8 cellular contexts compared by ENCODE assay signal in genomic region chr1:165597883-165598675, GRCh38. TPM values are rescaled to one million over a fixed set of nuclear protein-coding genes. Genes with fewer than 3 reads are reported as not detected.
DNase-seq lines count a peak whose midpoint lies in the region; ATAC-seq and TF ChIP-seq lines count a peak whose summit lies in the region.

No MANE protein-coding gene starts in this region.

- CTCF ChIA-PET in WTC11 (lab: Charles Lee) = interaction anchor here (0.6 to 2.6 kb wide), 7 partner anchors 12 to 231 kb away, joined by 4 to 11 read pairs (median 5); partner anchors contain the start of gene MGST3

- no peaks in the 10 kb centered on the region for H4K20me1 ChIP-seq in smooth muscle cell (ENCODE audit: low read depth)

- under 1% methylated on average over 38 of the region's 38 CpGs for WGBS in smooth muscle cell (ENCODE audit: low lambda C conversion rate)

- peaks cover 17% of the 10 kb centered on the region for H3K27me3 ChIP-seq in ACC112 (ENCODE audit: insufficient read depth, low read length)
- peaks cover 16% of the 10 kb centered on the region for H3K27me3 ChIP-seq in smooth muscle cell (ENCODE audit: low read depth)

- H3K9me3 Mint-ChIP-seq in WTC11 (no peaks in the 10 kb centered on the region), immature natural killer cell (peaks cover 0 to 2% (median 0%) of the 10 kb centered on the region in 6 donors)

- peak; percentile 95 for DNase-seq in NCI-H2196 (lab: John Stamatoyannopoulos, UW; ENCODE audit: unreplicated experiment)
- DNase-seq in WTC11 (ENCODE audit: low spot score) = peak; percentile 93
- DNase-seq in caudate nucleus (lab: John Stamatoyannopoulos, UW) = peak; percentile 63 to 99 (median 93)
- peak; percentile 93 for DNase-seq in immature natural killer cell
- DNase-seq in smooth muscle cell (lab: John Stamatoyannopoulos, UW; ENCODE audit: unreplicated experiment) = peak; percentile 85

- H3K79me2 ChIP-seq in ACC112 (ENCODE audit: control insufficient read depth, insufficient read depth, low read length, unreplicated experiment) = no peaks in the 10 kb centered on the region
- no peaks in the 10 kb centered on the region for H3K79me2 ChIP-seq in smooth muscle cell (ENCODE audit: low read depth)

- POLR2A ChIA-PET in WTC11 (lab: Charles Lee) = interaction anchor here (0.7 kb wide), 1 partner anchor 12 kb away, joined by 3 read pairs; no protein-coding TSS in a partner anchor

- no peaks in the 10 kb centered on the region for H3K9me3 ChIP-seq in smooth muscle cell (replicated peaks; ENCODE audit: low read depth)

- H3K4me1 Mint-ChIP-seq in WTC11 = peaks cover 30% of the 10 kb centered on the region
- peaks cover 18 to 19% of the 10 kb centered on the region in 2 donors for H3K4me1 Mint-ChIP-seq in immature natural killer cell

- H3F3A ChIP-seq in smooth muscle cell (ENCODE audit: low read depth) = no peaks in the 10 kb centered on the region

- H3K27ac Mint-ChIP-seq in WTC11 (peak overlapping the region; percentile 85), immature natural killer cell (peak overlapping the region; percentile 80 to 94 (median 90))

- peak overlapping the region; percentile 85 for H3K4me2 ChIP-seq in smooth muscle cell

- H3K27ac ChIP-seq in ACC112 (ENCODE audit: low read depth, low read length) (peak overlapping the region; percentile 81), caudate nucleus (ENCODE audit: low read depth, low read length) (peak overlapping the region; percentile 49), smooth muscle cell (ENCODE audit: low read depth) (peak overlapping the region; percentile 86)

- no peaks in the 10 kb centered on the region for H3K36me3 ChIP-seq in ACC112 (ENCODE audit: insufficient read depth, low read length)
- H3K36me3 ChIP-seq in smooth muscle cell (ENCODE audit: low read depth) = no peaks in the 10 kb centered on the region

- H3K36me3 Mint-ChIP-seq in WTC11 (no peaks in the 10 kb centered on the region), immature natural killer cell (no peaks in the 10 kb centered on the region)

- H3K4me3 ChIP-seq in ACC112 (ENCODE audit: low read depth, low read length) = peak overlapping the region; percentile 82
- peak overlapping the region; percentile 53 for H3K4me3 ChIP-seq in smooth muscle cell

- ATAC-seq in GM18873 (IDR thresholded peaks at IDR 0.05; ENCODE audit: low FRiP score, unreplicated experiment) (peak; percentile 98), HG03135 (IDR thresholded peaks at IDR 0.05; ENCODE audit: unreplicated experiment) (peak; percentile 97), WTC11 (peak; percentile 97)

- H3K4me3 Mint-ChIP-seq in WTC11 = peak overlapping the region; percentile 95
- H3K4me3 Mint-ChIP-seq in immature natural killer cell = peak overlapping the region; percentile 87 to 97 (median 92)

- H3K4me1 ChIP-seq in ACC112 (ENCODE audit: control insufficient read depth, insufficient read depth, low read length, unreplicated experiment) (peaks cover 19% of the 10 kb centered on the region), smooth muscle cell (ENCODE audit: low read depth) (peaks cover 6% of the 10 kb centered on the region)

- H3K27me3 Mint-ChIP-seq in WTC11 (ENCODE audit: low read depth) (peaks cover 15% of the 10 kb centered on the region), immature natural killer cell (ENCODE audit: low read depth in 3 of 3) (peaks cover 8 to 15% (median 12%) of the 10 kb centered on the region in 3 donors)

- H3K9ac ChIP-seq in smooth muscle cell (ENCODE audit: low read depth) = peak overlapping the region; percentile 87

- TF ChIP-seq CTCF in WTC11 (IDR thresholded peaks at IDR 0.05) (no peak), smooth muscle cell (IDR thresholded peaks at IDR 0.05; ENCODE audit: borderline replicate concordance, insufficient read depth, poor library complexity, severe bottlenecking) (no peak)

- H2AFZ ChIP-seq in ACC112 (ENCODE audit: low read length, unreplicated experiment) = peak overlapping the region; percentile 93
- peak overlapping the region; percentile 27 for H2AFZ ChIP-seq in smooth muscle cell (ENCODE audit: low read depth)

TF ChIP-seq in WTC11, 78 proteins besides CTCF, POLR2A, EP300 and RAD21 (continues in another document):
- TF ChIP-seq CREB1 (CRISPR knock-in tag; IDR thresholded peaks at IDR 0.05) (no peak), ZNF232 (CRISPR knock-in tag; IDR thresholded peaks at IDR 0.05) (0 out of 2 replicates have a peak, but pooled peaks have one; percentile 60), SOX15 (CRISPR knock-in tag; IDR thresholded peaks at IDR 0.05) (no peak), ERG (CRISPR knock-in tag; IDR thresholded peaks at IDR 0.05) (no peak), ZNF121 (CRISPR knock-in tag; IDR thresholded peaks at IDR 0.05) (no peak), ZBTB21 (CRISPR knock-in tag; IDR thresholded peaks at IDR 0.05; ENCODE audit: borderline replicate concordance) (no peak), GTF2I (CRISPR knock-in tag; conservative IDR thresholded peaks at IDR 0.05) (no peak), KAT7 (CRISPR knock-in tag; IDR thresholded peaks at IDR 0.05; ENCODE audit: borderline replicate concordance) (no peak), RELA (CRISPR knock-in tag; IDR thresholded peaks at IDR 0.05; ENCODE audit: borderline replicate concordance) (no peak), SP1 (CRISPR knock-in tag; conservative IDR thresholded peaks at IDR 0.05) (peak; percentile 63), HMGA2 (CRISPR knock-in tag; IDR thresholded peaks at IDR 0.05) (no peak)
- TF ChIP-seq, protein P1, sequence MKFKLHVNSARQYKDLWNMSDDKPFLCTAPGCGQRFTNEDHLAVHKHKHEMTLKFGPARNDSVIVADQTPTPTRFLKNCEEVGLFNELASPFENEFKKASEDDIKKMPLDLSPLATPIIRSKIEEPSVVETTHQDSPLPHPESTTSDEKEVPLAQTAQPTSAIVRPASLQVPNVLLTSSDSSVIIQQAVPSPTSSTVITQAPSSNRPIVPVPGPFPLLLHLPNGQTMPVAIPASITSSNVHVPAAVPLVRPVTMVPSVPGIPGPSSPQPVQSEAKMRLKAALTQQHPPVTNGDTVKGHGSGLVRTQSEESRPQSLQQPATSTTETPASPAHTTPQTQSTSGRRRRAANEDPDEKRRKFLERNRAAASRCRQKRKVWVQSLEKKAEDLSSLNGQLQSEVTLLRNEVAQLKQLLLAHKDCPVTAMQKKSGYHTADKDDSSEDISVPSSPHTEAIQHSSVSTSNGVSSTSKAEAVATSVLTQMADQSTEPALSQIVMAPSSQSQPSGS (CRISPR knock-in tag; IDR thresholded peaks at IDR 0.05; ENCODE audit: borderline replicate concordance, low read depth) = no peak
- TF ChIP-seq, protein P2, sequence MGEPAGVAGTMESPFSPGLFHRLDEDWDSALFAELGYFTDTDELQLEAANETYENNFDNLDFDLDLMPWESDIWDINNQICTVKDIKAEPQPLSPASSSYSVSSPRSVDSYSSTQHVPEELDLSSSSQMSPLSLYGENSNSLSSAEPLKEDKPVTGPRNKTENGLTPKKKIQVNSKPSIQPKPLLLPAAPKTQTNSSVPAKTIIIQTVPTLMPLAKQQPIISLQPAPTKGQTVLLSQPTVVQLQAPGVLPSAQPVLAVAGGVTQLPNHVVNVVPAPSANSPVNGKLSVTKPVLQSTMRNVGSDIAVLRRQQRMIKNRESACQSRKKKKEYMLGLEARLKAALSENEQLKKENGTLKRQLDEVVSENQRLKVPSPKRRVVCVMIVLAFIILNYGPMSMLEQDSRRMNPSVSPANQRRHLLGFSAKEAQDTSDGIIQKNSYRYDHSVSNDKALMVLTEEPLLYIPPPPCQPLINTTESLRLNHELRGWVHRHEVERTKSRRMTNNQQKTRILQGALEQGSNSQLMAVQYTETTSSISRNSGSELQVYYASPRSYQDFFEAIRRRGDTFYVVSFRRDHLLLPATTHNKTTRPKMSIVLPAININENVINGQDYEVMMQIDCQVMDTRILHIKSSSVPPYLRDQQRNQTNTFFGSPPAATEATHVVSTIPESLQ (CRISPR knock-in tag; IDR thresholded peaks at IDR 0.05) = no peak
- TF ChIP-seq, protein P3, sequence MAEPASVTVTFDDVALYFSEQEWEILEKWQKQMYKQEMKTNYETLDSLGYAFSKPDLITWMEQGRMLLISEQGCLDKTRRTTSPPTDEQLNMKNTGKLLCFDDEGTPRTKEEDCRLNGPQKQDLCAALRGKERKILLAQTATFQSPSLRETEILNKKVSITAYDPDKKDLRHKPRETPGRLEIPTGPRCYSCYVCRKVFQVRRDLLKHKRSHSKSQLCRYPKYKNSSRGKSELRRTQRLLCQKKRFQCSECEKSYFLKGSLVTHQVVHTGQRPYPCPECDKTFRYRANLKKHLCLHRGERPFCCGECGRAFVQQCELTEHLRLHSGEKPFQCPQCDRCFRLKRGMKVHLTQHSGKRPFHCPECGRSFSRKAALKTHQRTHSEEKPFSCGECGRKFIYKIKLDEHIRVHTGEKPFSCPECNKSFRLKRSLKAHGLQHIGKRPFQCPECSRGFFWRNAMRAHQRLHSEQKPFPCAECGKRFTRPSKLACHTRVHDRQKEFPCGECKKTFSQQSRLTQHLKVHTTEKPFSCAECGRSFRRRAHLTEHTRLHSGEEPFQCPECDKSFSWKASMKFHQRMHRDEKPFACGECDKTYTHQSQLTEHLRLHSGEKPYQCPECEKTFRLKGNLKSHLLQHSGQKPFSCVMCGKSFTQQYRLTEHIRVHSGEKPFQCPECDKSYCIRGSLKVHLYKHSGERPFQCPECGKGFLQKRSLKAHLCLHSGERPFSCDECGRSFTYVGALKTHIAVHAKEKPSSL (CRISPR knock-in tag; conservative IDR thresholded peaks at IDR 0.05) = no peak

RNA-seq across cellular contexts. Expression of gene MGST3, which starts 33.0 kb away (rescaled TPM):
- total RNA-seq in WTC11 (2021) (120 to 137 TPM (median 124 TPM) in 3 replicates), smooth muscle cell (155 and 203 TPM in 2 replicates)
- polyA plus RNA-seq in immature natural killer cell (100 to 1,000 TPM in 2 of 3 donors, 10 to 100 TPM in 1; 81.6 to 149 (median 104) TPM), smooth muscle cell (258 and 265 TPM in 2 replicates)

RNA-seq across cellular contexts. Expression of gene LRRC52, which starts 54.3 kb away (rescaled TPM):
- total RNA-seq in WTC11 (2021) (0.14 TPM in 1 of 3 replicates, not detected in the others), smooth muscle cell (not detected in 2 replicates)
- polyA plus RNA-seq in immature natural killer cell (not detected), smooth muscle cell (not detected in 2 replicates)

Comparison
In these comparisons a context has a peak if more than half of its experiments do, and no peak if none do; other contexts are left out.
1. Peak in every context shown above with its lines: DNase-seq, ATAC-seq, H3K4me3 ChIP-seq and H3K27ac ChIP-seq.